20 cellular contexts compared by ENCODE assay signal in genomic region chr3:12939137-12939536, GRCh38.
DNase-seq lines count a peak whose midpoint lies in the region; ATAC-seq and TF ChIP-seq lines count a peak whose summit lies in the region.
"Had no signal": no experiment of that assay in that cellular context is flagged by ENCODE, and none has a peak within 500 bp of the region (broad histone marks: within the 10 kb centered on the region; RNA-seq: fewer than 3 reads in every experiment).

No MANE protein-coding gene starts in this region.

- H3K27ac ChIP-seq in coronary artery (peak overlapping the region; percentile 80 to 84), osteoblast (ENCODE audit: low read depth, low read length) (peak overlapping the region; percentile 70), tibial nerve (peak overlapping the region; percentile 32 to 84 (median 76))

- H3K27me3 ChIP-seq in osteoblast (ENCODE audit: insufficient read depth, low read length) = no peaks in the 10 kb centered on the region
- H3K27me3 ChIP-seq in tibial nerve = no peaks in the 10 kb centered on the region
- H3K27me3 ChIP-seq: BE2C had no signal

- H2AFZ ChIP-seq in osteoblast (ENCODE audit: low read length) = no peak overlapping the region

- 74 to 82% methylated on average over 10 of the region's 10 CpGs for WGBS in tibial nerve, 2 donors

- H3K4me3 Mint-ChIP-seq in T-helper 17 cell = peak overlapping the region; percentile 57
- H3K4me3 Mint-ChIP-seq: activated naive CD8-positive, alpha-beta T cell treated with anti-CD3 and anti-CD28 coated beads, Interleukin-2, amount 10 ng/mL, durations not matched to agents 7 days and 5 days had no signal

- peaks cover 6% of the 10 kb centered on the region for H3K36me3 Mint-ChIP-seq in T-helper 17 cell (ENCODE audit: low read depth)

- H3K4me1 Mint-ChIP-seq in T-helper 17 cell = peaks cover 17% of the 10 kb centered on the region

- H3K4me1 ChIP-seq in osteoblast (ENCODE audit: insufficient read depth, low read length) (peaks cover 23% of the 10 kb centered on the region), tibial nerve (peaks cover 0 to 87% (median 38%) of the 10 kb centered on the region in 4 donors)
- H3K4me1 ChIP-seq: BE2C had no signal

- peaks cover 17% of the 10 kb centered on the region for H3K79me2 ChIP-seq in osteoblast (ENCODE audit: insufficient read depth, low read length)

- TF ChIP-seq CTCF in coronary artery (IDR thresholded peaks at IDR 0.05) (no peak), osteoblast (IDR thresholded peaks at IDR 0.05; ENCODE audit: extremely low read depth, low read depth, low read length) (no peak), tibial nerve (IDR thresholded peaks at IDR 0.05) (no peak)

- H3K27me3 Mint-ChIP-seq in T-helper 17 cell = no peaks in the 10 kb centered on the region
- H3K27me3 Mint-ChIP-seq: activated naive CD8-positive, alpha-beta T cell treated with anti-CD3 and anti-CD28 coated beads, Interleukin-2, amount 10 ng/mL, durations not matched to agents 7 days and 5 days had no signal

- no peak for TF ChIP-seq POLR2A in tibial nerve (IDR thresholded peaks at IDR 0.05)

- TF ChIP-seq EP300 in tibial nerve (IDR thresholded peaks at IDR 0.05) = no peak

- peak overlapping the region; percentile 7 for H3K4me3 ChIP-seq in coronary artery
- no peak overlapping the region for H3K4me3 ChIP-seq in osteoblast (ENCODE audit: insufficient read depth, low read length)
- H3K4me3 ChIP-seq in tibial nerve = no peak overlapping the region
- H3K4me3 ChIP-seq: lung had no signal

- H3K36me3 ChIP-seq in osteoblast (ENCODE audit: insufficient read depth, low read length) (peaks cover 12% of the 10 kb centered on the region), tibial nerve (peaks cover 0 to 53% (median 13%) of the 10 kb centered on the region in 3 donors)

- no peak for DNase-seq in T-helper 17 cell
- no peak for DNase-seq in coronary artery (ENCODE audit: low spot score)
- DNase-seq in osteoblast (ENCODE audit: insufficient read length, low spot score, missing footprints) = no peak
- DNase-seq in tibial nerve (ENCODE audit: low spot score in 2 of 2) = no peak
- no peak for DNase-seq in OCI-M2 (lab: John Stamatoyannopoulos, UW; ENCODE audit: unreplicated experiment)
- no peak for DNase-seq in activated effector memory CD4-positive, alpha-beta T cell treated with anti-CD3 and anti-CD28 coated beads, Interleukin-2, amount 50 U/mL, for 16 hours
- DNase-seq: activated CD4-positive, alpha-beta T cell treated with anti-CD3 and anti-CD28 coated beads, Interleukin-2, amount 50 U/mL, for 4 hours; activated naive CD8-positive, alpha-beta T cell treated with anti-CD3 and anti-CD28 coated beads, Interleukin-2, amount 10 ng/mL, durations not matched to agents 7 days and 5 days; activated T-cell treated with anti-CD3 and anti-CD28 coated beads, Interleukin-2, amount 50 U/mL, for 1 hour; BE2C; Calu3; glutamatergic neuron; NCI-H1417; NCI-H526 treated with DMSO at 0.1 percent for 48 hours; SHP77; stimulated activated CD4-positive, alpha-beta T cell treated with anti-CD3 and anti-CD28 coated beads, Interleukin-15, amount 100 ng/mL, for 24 hours; stimulated activated naive CD4-positive, alpha-beta T cell; T-helper 1 cell had no signal

- no peak overlapping the region for H3K4me2 ChIP-seq in osteoblast (ENCODE audit: insufficient read depth, low read length)

- no peaks in the 10 kb centered on the region for H3K9me3 ChIP-seq in T-helper 17 cell (ENCODE audit: control insufficient read depth, low read length, poor library complexity, severe bottlenecking)
- no peaks in the 10 kb centered on the region for H3K9me3 ChIP-seq in osteoblast (ENCODE audit: low read depth, low read length)
- no peaks in the 10 kb centered on the region for H3K9me3 ChIP-seq in tibial nerve
- H3K9me3 ChIP-seq: BE2C had no signal

- H3K27ac Mint-ChIP-seq in T-helper 17 cell = peak overlapping the region; percentile 86
- H3K27ac Mint-ChIP-seq: activated naive CD8-positive, alpha-beta T cell treated with anti-CD3 and anti-CD28 coated beads, Interleukin-2, amount 10 ng/mL, durations not matched to agents 7 days and 5 days had no signal

- ATAC-seq in T-helper 17 cell (no peak), HG03095 (IDR thresholded peaks at IDR 0.05; ENCODE audit: unreplicated experiment) (no peak)

- H4K20me1 ChIP-seq in osteoblast (ENCODE audit: insufficient read depth, low read length) = peaks cover 45% of the 10 kb centered on the region
